ENCODE assay signal across 13 cellular contexts in genomic region chr4:164943192-164943591, GRCh38. TPM values are rescaled to one million over a fixed set of nuclear protein-coding genes. Genes with fewer than 3 reads are reported as not detected.
DNase-seq lines count a peak whose midpoint lies in the region; ATAC-seq and TF ChIP-seq lines count a peak whose summit lies in the region.
"Had no signal": no experiment of that assay in that cellular context is flagged by ENCODE, and none has a peak within 500 bp of the region (broad histone marks: within the 10 kb centered on the region; RNA-seq: fewer than 3 reads in every experiment).

No MANE protein-coding gene starts in this region.

- no peaks in the 10 kb centered on the region for H3F3A ChIP-seq in GM23338 (replicated peaks; ENCODE audit: low read depth)

- no peak overlapping the region for H3K18ac ChIP-seq in trophoblast cell (ENCODE audit: low read length)

- peaks cover 8% of the 10 kb centered on the region; the same call in 1 of the 2 replicates for H3K9me2 ChIP-seq in GM23338 (ENCODE audit: insufficient read depth)

- H2AK5ac ChIP-seq in trophoblast cell (ENCODE audit: low read length) = no peak overlapping the region

- no peaks in the 10 kb centered on the region for H3K9me3 ChIP-seq in trophoblast cell (ENCODE audit: insufficient read depth, low read depth, low read length)

- no peaks in the 10 kb centered on the region for H4K20me1 ChIP-seq in GM23338 (replicated peaks; ENCODE audit: insufficient read depth)
- H4K20me1 ChIP-seq: BLaER1 treated with 17β-estradiol and CSF1 and Interleukin-3, amounts not matched to agents 10 nM and 100 nM had no signal

- no peak overlapping the region for H3K4me3 Mint-ChIP-seq in GM23338
- H3K4me3 Mint-ChIP-seq: CD4-positive, CD25-positive, alpha-beta regulatory T cell had no signal

- H2AFZ ChIP-seq in trophoblast cell (ENCODE audit: insufficient read depth, low read length, poor library complexity) (no peak overlapping the region), GM23338 (no peak overlapping the region)

- no peak for ATAC-seq in GM18520 (IDR thresholded peaks at IDR 0.05; ENCODE audit: unreplicated experiment)
- no peak for ATAC-seq in GM23338

- H2BK12ac ChIP-seq in trophoblast cell (ENCODE audit: low read length) = no peak overlapping the region

- H3K4me3 ChIP-seq in epithelial cell of esophagus (ENCODE audit: low read length) = no peak overlapping the region
- H3K4me3 ChIP-seq in trophoblast cell (ENCODE audit: low read depth, low read length) = no peak overlapping the region
- H3K4me3 ChIP-seq in GM23338 = no peak overlapping the region
- H3K4me3 ChIP-seq: BLaER1 treated with 17β-estradiol and CSF1 and Interleukin-3, amounts not matched to agents 10 nM and 100 nM had no signal

- H3K79me2 ChIP-seq in trophoblast cell (ENCODE audit: control insufficient read depth, insufficient read depth, low read length, poor library complexity) (no peaks in the 10 kb centered on the region), GM23338 (replicated peaks; ENCODE audit: insufficient read depth) (no peaks in the 10 kb centered on the region)

- peaks cover 1% of the 10 kb centered on the region for H3K27me3 Mint-ChIP-seq in GM23338 (ENCODE audit: insufficient read depth, low read depth, poor library complexity)

- no peak overlapping the region for H3K27ac Mint-ChIP-seq in GM23338
- H3K27ac Mint-ChIP-seq: CD4-positive, CD25-positive, alpha-beta regulatory T cell had no signal

- no peaks in the 10 kb centered on the region for H3K27me3 ChIP-seq in trophoblast cell (ENCODE audit: insufficient read depth, low read length)
- H3K27me3 ChIP-seq in GM23338 (ENCODE audit: insufficient read depth) = no peaks in the 10 kb centered on the region
- H3K27me3 ChIP-seq: BLaER1 treated with 17β-estradiol and CSF1 and Interleukin-3, amounts not matched to agents 10 nM and 100 nM had no signal

- no peak overlapping the region for H2BK5ac ChIP-seq in trophoblast cell (ENCODE audit: low read depth, low read length, poor library complexity)

- no peak overlapping the region for H4K12ac ChIP-seq in trophoblast cell (ENCODE audit: low read depth, low read length)

- H3K27ac ChIP-seq in trophoblast cell (ENCODE audit: low read depth, low read length) (no peak overlapping the region), GM23338 (ENCODE audit: low read depth) (no peak overlapping the region)
- H3K27ac ChIP-seq: BLaER1 treated with 17β-estradiol and CSF1 and Interleukin-3, amounts not matched to agents 10 nM and 100 nM had no signal

- no peak overlapping the region for H4K8ac ChIP-seq in trophoblast cell (ENCODE audit: low read depth, low read length)

- no peak overlapping the region for H3K14ac ChIP-seq in trophoblast cell (ENCODE audit: low read length)

- H3K4me1 ChIP-seq in trophoblast cell (ENCODE audit: control insufficient read depth in 1 of 2, insufficient read depth in 2 of 2, low read length in 2 of 2) = peaks cover 0 to 5% of the 10 kb centered on the region in 2 experiments
- H3K4me1 ChIP-seq in GM23338 (ENCODE audit: insufficient read depth) = no peaks in the 10 kb centered on the region

- H4K91ac ChIP-seq in trophoblast cell (ENCODE audit: low read depth, low read length) = no peak overlapping the region

- no peaks in the 10 kb centered on the region for H3K36me3 ChIP-seq in trophoblast cell (ENCODE audit: control insufficient read depth in 1 of 2, insufficient read depth in 2 of 2, low read length in 2 of 2)
- H3K36me3 ChIP-seq in GM23338 (ENCODE audit: insufficient read depth) = no peaks in the 10 kb centered on the region
- H3K36me3 ChIP-seq: BLaER1 treated with 17β-estradiol and CSF1 and Interleukin-3, amounts not matched to agents 10 nM and 100 nM had no signal

- no peak overlapping the region for H3K9ac ChIP-seq in trophoblast cell (ENCODE audit: low read length)
- H3K9ac ChIP-seq: BLaER1 treated with 17β-estradiol and CSF1 and Interleukin-3, amounts not matched to agents 10 nM and 100 nM had no signal

- no CpG with 5 or more reads among the region's 9 CpGs for WGBS in trophoblast cell (ENCODE audit: extremely low coverage, insufficient coverage, insufficient read length)

- DNase-seq in ELF-1 (ENCODE audit: low read depth, low spot score) = peak; percentile 69
- peak; percentile 70 for DNase-seq in epithelial cell of esophagus (ENCODE audit: low read depth)
- DNase-seq in islet precursor cell = peak; percentile 69
- peak; percentile 86 to 90 for DNase-seq in trophoblast cell
- DNase-seq in HT-29 (ENCODE audit: low spot score) = no peak
- no peak for DNase-seq in GM23338 (ENCODE audit: low spot score)
- no peak for DNase-seq in ureter (ENCODE audit: low spot score)
- DNase-seq: 8988T; CD4-positive, CD25-positive, alpha-beta regulatory T cell; DMS53; H7 had no signal

- no peaks in the 10 kb centered on the region for H3K36me3 Mint-ChIP-seq in GM23338 (ENCODE audit: low read depth)
- H3K36me3 Mint-ChIP-seq: CD4-positive, CD25-positive, alpha-beta regulatory T cell had no signal

- TF ChIP-seq CTCF in epithelial cell of esophagus (IDR thresholded peaks at IDR 0.05; ENCODE audit: insufficient read depth, low read depth, low read length, missing control alignments) (no peak), GM23338 (conservative IDR thresholded peaks at IDR 0.05; ENCODE audit: low read depth in 2 of 2) (no peak)

- H3K4me2 ChIP-seq in trophoblast cell (ENCODE audit: low read length) (no peak overlapping the region), GM23338 (no peak overlapping the region)
- H3K4me2 ChIP-seq: BLaER1 treated with 17β-estradiol and CSF1 and Interleukin-3, amounts not matched to agents 10 nM and 100 nM had no signal

- no peaks in the 10 kb centered on the region for H3K79me1 ChIP-seq in trophoblast cell (ENCODE audit: low read length)

- H3K4me1 Mint-ChIP-seq in GM23338 = no peaks in the 10 kb centered on the region
- H3K4me1 Mint-ChIP-seq: CD4-positive, CD25-positive, alpha-beta regulatory T cell had no signal

- no peak overlapping the region for H3K4ac ChIP-seq in trophoblast cell (ENCODE audit: low read depth, low read length)

- no peak overlapping the region for H3K23ac ChIP-seq in trophoblast cell (ENCODE audit: low read length)

- no peak overlapping the region for H2BK120ac ChIP-seq in trophoblast cell (ENCODE audit: insufficient read depth, low read length, poor library complexity)

- H3K9me3 Mint-ChIP-seq in GM23338 = no peaks in the 10 kb centered on the region

TF ChIP-seq in GM23338, 12 proteins besides CTCF, POLR2A, EP300 and RAD21 (continues in another document):
- TF ChIP-seq JUNB (IDR thresholded peaks at IDR 0.05; ENCODE audit: unreplicated experiment) (no peak), EZH2phosphoT487 (IDR thresholded peaks at IDR 0.05; ENCODE audit: unreplicated experiment) (no peak), EZH2 (IDR thresholded peaks at IDR 0.05; ENCODE audit: low read depth, unreplicated experiment) (no peak), NANOG (IDR thresholded peaks at IDR 0.05; ENCODE audit: borderline replicate concordance) (no peak), REST (IDR thresholded peaks at IDR 0.05; ENCODE audit: unreplicated experiment) (no peak), STAT1 (IDR thresholded peaks at IDR 0.05; ENCODE audit: unreplicated experiment) (no peak), ETS1 (IDR thresholded peaks at IDR 0.05) (no peak), ZNF331 (CRISPR knock-in tag; IDR thresholded peaks at IDR 0.05; ENCODE audit: low read depth) (no peak), ZNF114 (CRISPR knock-in tag; IDR thresholded peaks at IDR 0.05) (no peak), POLR2AphosphoS5 (IDR thresholded peaks at IDR 0.05; ENCODE audit: low read depth) (no peak)

RNA-seq across cellular contexts. Expression of gene TRIM61, which starts 34.3 kb away (rescaled TPM):
- 3.1 TPM in 2 replicates for polyA plus RNA-seq in trophoblast cell (2013)
- not detected in 2 replicates for total RNA-seq in HT-29 (2014; rRNA removed; shearing (Covaris generic))
- total RNA-seq in GM23338 (2014; rRNA removed; shearing (Covaris generic)) = 0.38 and 0.58 TPM in 2 replicates
- not detected in 2 replicates for polyA plus RNA-seq in GM23338 (2016; fragmentation: Nextera tagmentation; extraction: Ambion mirVana)
- total RNA-seq in ureter = 2.6 TPM

Comparison
In these comparisons a context has a peak if more than half of its experiments do, and no peak if none do; other contexts are left out.
1. DNase-seq: peak in ELF-1 (single experiment), epithelial cell of esophagus (single experiment), islet precursor cell (single experiment) and trophoblast cell (2 of 2); none in HT-29 (single experiment), GM23338 (single experiment) and ureter (single experiment).